Comparison of ENCODE assay signal across 1 cellular context in the genomic region with DNA sequence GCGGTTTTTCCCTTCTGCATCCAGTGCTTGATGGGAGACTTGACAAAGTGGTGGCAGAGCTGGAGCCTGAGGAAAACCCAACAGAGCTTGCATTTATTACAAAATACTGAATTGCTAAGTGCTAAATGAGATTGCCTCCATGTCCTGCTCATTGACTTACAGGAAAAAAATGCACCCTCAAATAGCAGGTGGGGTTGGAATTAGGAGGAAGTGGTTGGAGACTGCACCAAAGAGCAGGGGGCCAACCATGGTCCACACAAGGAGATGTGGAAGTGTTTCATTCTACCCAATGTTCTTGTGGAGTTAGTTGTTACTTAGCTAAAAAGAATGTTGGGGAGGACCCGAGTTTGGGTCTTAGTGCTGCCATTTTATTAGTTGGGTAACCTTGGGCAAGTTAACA.
TF ChIP-seq lines count a peak whose summit lies in the region.

No MANE protein-coding gene starts in this region.

TF ChIP-seq in GM23338, 12 proteins besides CTCF, POLR2A, EP300 and RAD21 (continued from another document):
- TF ChIP-seq, protein P1, sequence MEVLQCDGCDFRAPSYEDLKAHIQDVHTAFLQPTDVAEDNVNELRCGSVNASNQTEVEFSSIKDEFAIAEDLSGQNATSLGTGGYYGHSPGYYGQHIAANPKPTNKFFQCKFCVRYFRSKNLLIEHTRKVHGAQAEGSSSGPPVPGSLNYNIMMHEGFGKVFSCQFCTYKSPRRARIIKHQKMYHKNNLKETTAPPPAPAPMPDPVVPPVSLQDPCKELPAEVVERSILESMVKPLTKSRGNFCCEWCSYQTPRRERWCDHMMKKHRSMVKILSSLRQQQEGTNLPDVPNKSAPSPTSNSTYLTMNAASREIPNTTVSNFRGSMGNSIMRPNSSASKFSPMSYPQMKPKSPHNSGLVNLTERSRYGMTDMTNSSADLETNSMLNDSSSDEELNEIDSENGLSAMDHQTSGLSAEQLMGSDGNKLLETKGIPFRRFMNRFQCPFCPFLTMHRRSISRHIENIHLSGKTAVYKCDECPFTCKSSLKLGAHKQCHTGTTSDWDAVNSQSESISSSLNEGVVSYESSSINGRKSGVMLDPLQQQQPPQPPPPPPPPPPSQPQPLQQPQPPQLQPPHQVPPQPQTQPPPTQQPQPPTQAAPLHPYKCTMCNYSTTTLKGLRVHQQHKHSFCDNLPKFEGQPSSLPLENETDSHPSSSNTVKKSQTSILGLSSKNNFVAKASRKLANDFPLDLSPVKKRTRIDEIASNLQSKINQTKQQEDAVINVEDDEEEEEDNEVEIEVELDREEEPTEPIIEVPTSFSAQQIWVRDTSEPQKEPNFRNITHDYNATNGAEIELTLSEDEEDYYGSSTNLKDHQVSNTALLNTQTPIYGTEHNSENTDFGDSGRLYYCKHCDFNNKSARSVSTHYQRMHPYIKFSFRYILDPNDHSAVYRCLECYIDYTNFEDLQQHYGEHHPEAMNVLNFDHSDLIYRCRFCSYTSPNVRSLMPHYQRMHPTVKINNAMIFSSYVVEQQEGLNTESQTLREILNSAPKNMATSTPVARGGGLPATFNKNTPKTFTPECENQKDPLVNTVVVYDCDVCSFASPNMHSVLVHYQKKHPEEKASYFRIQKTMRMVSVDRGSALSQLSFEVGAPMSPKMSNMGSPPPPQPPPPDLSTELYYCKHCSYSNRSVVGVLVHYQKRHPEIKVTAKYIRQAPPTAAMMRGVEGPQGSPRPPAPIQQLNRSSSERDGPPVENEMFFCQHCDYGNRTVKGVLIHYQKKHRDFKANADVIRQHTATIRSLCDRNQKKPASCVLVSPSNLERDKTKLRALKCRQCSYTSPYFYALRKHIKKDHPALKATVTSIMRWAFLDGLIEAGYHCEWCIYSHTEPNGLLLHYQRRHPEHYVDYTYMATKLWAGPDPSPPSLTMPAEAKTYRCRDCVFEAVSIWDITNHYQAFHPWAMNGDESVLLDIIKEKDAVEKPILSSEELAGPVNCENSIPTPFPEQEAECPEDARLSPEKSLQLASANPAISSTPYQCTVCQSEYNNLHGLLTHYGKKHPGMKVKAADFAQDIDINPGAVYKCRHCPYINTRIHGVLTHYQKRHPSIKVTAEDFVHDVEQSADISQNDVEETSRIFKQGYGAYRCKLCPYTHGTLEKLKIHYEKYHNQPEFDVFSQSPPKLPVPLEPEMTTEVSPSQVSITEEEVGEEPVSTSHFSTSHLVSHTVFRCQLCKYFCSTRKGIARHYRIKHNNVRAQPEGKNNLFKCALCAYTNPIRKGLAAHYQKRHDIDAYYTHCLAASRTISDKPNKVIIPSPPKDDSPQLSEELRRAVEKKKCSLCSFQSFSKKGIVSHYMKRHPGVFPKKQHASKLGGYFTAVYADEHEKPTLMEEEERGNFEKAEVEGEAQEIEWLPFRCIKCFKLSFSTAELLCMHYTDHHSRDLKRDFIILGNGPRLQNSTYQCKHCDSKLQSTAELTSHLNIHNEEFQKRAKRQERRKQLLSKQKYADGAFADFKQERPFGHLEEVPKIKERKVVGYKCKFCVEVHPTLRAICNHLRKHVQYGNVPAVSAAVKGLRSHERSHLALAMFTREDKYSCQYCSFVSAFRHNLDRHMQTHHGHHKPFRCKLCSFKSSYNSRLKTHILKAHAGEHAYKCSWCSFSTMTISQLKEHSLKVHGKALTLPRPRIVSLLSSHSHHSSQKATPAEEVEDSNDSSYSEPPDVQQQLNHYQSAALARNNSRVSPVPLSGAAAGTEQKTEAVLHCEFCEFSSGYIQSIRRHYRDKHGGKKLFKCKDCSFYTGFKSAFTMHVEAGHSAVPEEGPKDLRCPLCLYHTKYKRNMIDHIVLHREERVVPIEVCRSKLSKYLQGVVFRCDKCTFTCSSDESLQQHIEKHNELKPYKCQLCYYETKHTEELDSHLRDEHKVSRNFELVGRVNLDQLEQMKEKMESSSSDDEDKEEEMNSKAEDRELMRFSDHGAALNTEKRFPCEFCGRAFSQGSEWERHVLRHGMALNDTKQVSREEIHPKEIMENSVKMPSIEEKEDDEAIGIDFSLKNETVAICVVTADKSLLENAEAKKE (CRISPR knock-in tag; IDR thresholded peaks at IDR 0.05), result no peak
- TF ChIP-seq POLR2AphosphoS5 (IDR thresholded peaks at IDR 0.05; ENCODE audit: low read depth) (no peak), ZNF331 (CRISPR knock-in tag; IDR thresholded peaks at IDR 0.05; ENCODE audit: low read depth) (no peak), ZNF114 (CRISPR knock-in tag; IDR thresholded peaks at IDR 0.05) (no peak), CREB1 (CRISPR knock-in tag; IDR thresholded peaks at IDR 0.05; ENCODE audit: low read depth) (no peak), NANOG (IDR thresholded peaks at IDR 0.05; ENCODE audit: borderline replicate concordance) (no peak), EZH2phosphoT487 (IDR thresholded peaks at IDR 0.05; ENCODE audit: unreplicated experiment) (no peak)
- TF ChIP-seq, protein P2, sequence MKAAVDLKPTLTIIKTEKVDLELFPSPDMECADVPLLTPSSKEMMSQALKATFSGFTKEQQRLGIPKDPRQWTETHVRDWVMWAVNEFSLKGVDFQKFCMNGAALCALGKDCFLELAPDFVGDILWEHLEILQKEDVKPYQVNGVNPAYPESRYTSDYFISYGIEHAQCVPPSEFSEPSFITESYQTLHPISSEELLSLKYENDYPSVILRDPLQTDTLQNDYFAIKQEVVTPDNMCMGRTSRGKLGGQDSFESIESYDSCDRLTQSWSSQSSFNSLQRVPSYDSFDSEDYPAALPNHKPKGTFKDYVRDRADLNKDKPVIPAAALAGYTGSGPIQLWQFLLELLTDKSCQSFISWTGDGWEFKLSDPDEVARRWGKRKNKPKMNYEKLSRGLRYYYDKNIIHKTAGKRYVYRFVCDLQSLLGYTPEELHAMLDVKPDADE (IDR thresholded peaks at IDR 0.05), result no peak
